18 cellular contexts compared by ENCODE assay signal in the genomic region with DNA sequence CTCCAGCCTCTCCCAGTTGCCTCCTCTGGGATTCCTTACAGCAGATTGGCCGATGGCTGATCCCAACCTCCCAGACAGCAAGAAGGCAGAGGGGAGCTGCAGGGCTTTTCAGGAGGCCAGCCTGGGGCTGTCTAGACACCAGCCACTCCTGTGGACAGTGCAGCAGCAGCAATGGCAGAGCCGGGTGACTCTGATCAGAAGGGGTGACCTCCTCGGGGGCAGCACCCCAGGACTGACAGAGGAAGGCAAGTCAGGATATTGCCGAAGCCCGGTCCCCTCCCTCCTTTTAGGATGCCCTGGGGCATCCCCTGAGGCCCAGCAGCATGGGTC.
DNase-seq lines count a peak whose midpoint lies in the region; ATAC-seq and TF ChIP-seq lines count a peak whose summit lies in the region.
"Had no signal": no experiment of that assay in that cellular context is flagged by ENCODE, and none has a peak within 500 bp of the region (broad histone marks: within the 10 kb centered on the region; RNA-seq: fewer than 3 reads in every experiment).

No MANE protein-coding gene starts in this region.

- H3K4me3 Mint-ChIP-seq in GM23338, result no peak overlapping the region
- H3K4me3 Mint-ChIP-seq in stimulated activated naive CD8-positive, alpha-beta T cell treated with anti-CD3 and anti-CD28 coated beads, Interleukin-15, amount 100 ng/mL, for 72 hours, result no peak overlapping the region
- H3K4me3 Mint-ChIP-seq: CD4-positive, alpha-beta memory T cell had no signal

- H3K27me3 ChIP-seq in GM23338 (ENCODE audit: insufficient read depth), result no peaks in the 10 kb centered on the region
- peaks cover 0 to 41% (median 0%) of the 10 kb centered on the region in 7 donors for H3K27me3 ChIP-seq in spleen (replicated peaks in 1 of 7)
- no peaks in the 10 kb centered on the region for H3K27me3 ChIP-seq in left lung
- H3K27me3 ChIP-seq: BLaER1 had no signal

- no peak for DNase-seq in GM23338 (ENCODE audit: low spot score)
- DNase-seq in NCI-H69 (lab: John Stamatoyannopoulos, UW), result peak; percentile 10
- peak; percentile 47 for DNase-seq in islet precursor cell
- DNase-seq in spleen, result peak; percentile 73
- DNase-seq in left lung, result no peak
- DNase-seq in stimulated activated naive CD8-positive, alpha-beta T cell treated with anti-CD3 and anti-CD28 coated beads, Interleukin-15, amount 100 ng/mL, for 72 hours, result no peak
- no peak for DNase-seq in NCI-H2029 treated with DMSO at 0.1 percent for 48 hours (lab: John Stamatoyannopoulos, UW)
- DNase-seq: ACHN; Caco-2; CD4-positive, alpha-beta memory T cell; NCI-H1105 treated with DMSO at 0.1 percent for 48 hours; NCI-H2081; NCI-H748 treated with DMSO at 0.1 percent for 48 hours; SIG-M5; SK-N-SH had no signal

- H3K9me3 ChIP-seq in spleen, result no peaks in the 10 kb centered on the region
- H3K9me3 ChIP-seq in left lung, result no peaks in the 10 kb centered on the region
- H3K9me3 ChIP-seq: BLaER1, Caco-2, SK-N-SH had no signal

- H3K4me3 ChIP-seq in GM23338, result no peak overlapping the region
- H3K4me3 ChIP-seq in spleen, result no peak overlapping the region
- no peak overlapping the region for H3K4me3 ChIP-seq in left lung
- H3K4me3 ChIP-seq: BLaER1 had no signal

- H3K36me3 ChIP-seq in GM23338 (ENCODE audit: insufficient read depth) (no peaks in the 10 kb centered on the region), spleen (no peaks in the 10 kb centered on the region), left lung (no peaks in the 10 kb centered on the region)
- H3K36me3 ChIP-seq: BLaER1 had no signal

- H3K4me1 ChIP-seq in GM23338 (ENCODE audit: insufficient read depth) (peaks cover 38% of the 10 kb centered on the region), spleen (no peaks in the 10 kb centered on the region), left lung (no peaks in the 10 kb centered on the region)

- no peaks in the 10 kb centered on the region for H3K79me2 ChIP-seq in GM23338 (replicated peaks; ENCODE audit: insufficient read depth)

- H4K20me1 ChIP-seq in GM23338 (replicated peaks; ENCODE audit: insufficient read depth), result no peaks in the 10 kb centered on the region
- H4K20me1 ChIP-seq: BLaER1 had no signal

- TF ChIP-seq POLR2A in spleen (IDR thresholded peaks at IDR 0.05), result no peak

- H3K36me3 Mint-ChIP-seq in GM23338 (ENCODE audit: low read depth), result no peaks in the 10 kb centered on the region
- H3K36me3 Mint-ChIP-seq: CD4-positive, alpha-beta memory T cell had no signal

- no peak overlapping the region for H2AFZ ChIP-seq in GM23338

- TF ChIP-seq CTCF in GM23338 (conservative IDR thresholded peaks at IDR 0.05; ENCODE audit: low read depth in 2 of 2) (no peak), spleen (IDR thresholded peaks at IDR 0.05 in 8 of 11, conservative IDR thresholded peaks at IDR 0.05 in 3 of 11) (no peak), left lung (IDR thresholded peaks at IDR 0.05) (no peak)

- no peaks in the 10 kb centered on the region for H3K9me3 Mint-ChIP-seq in GM23338
- no peaks in the 10 kb centered on the region for H3K9me3 Mint-ChIP-seq in stimulated activated naive CD8-positive, alpha-beta T cell treated with anti-CD3 and anti-CD28 coated beads, Interleukin-15, amount 100 ng/mL, for 72 hours

- peak overlapping the region; percentile 71; the same call in 1 of the 2 replicates for H3K4me2 ChIP-seq in GM23338
- H3K4me2 ChIP-seq: KMS-11, SK-N-SH had no signal

- H3K27me3 Mint-ChIP-seq in GM23338 (ENCODE audit: insufficient read depth, low read depth, poor library complexity), result peaks cover 26% of the 10 kb centered on the region
- peaks cover 33% of the 10 kb centered on the region for H3K27me3 Mint-ChIP-seq in stimulated activated naive CD8-positive, alpha-beta T cell treated with anti-CD3 and anti-CD28 coated beads, Interleukin-15, amount 100 ng/mL, for 72 hours

- H3F3A ChIP-seq in GM23338 (replicated peaks; ENCODE audit: low read depth), result no peaks in the 10 kb centered on the region

- peaks cover 41% of the 10 kb centered on the region for H3K4me1 Mint-ChIP-seq in GM23338
- H3K4me1 Mint-ChIP-seq in stimulated activated naive CD8-positive, alpha-beta T cell treated with anti-CD3 and anti-CD28 coated beads, Interleukin-15, amount 100 ng/mL, for 72 hours, result no peaks in the 10 kb centered on the region
- H3K4me1 Mint-ChIP-seq: CD4-positive, alpha-beta memory T cell had no signal

- H3K27ac ChIP-seq in GM23338 (ENCODE audit: low read depth) (no peak overlapping the region), spleen (no peak overlapping the region), left lung (no peak overlapping the region)
- H3K27ac ChIP-seq: BLaER1, KMS-11 had no signal

- intact Hi-C loops in spleen (cut with DNase I; ENCODE audit: low total_unique reads) (no loop called here), left lung (cut with DNase I) (no loop called here)

- WGBS in spleen, 5 donors, result 82 to 89% (median 88%) methylated on average over 4 to 5 of the region's 5 CpGs

- H3K9me2 ChIP-seq in GM23338 (ENCODE audit: insufficient read depth), result no peaks in the 10 kb centered on the region
- H3K9me2 ChIP-seq: SK-N-SH had no signal

- ATAC-seq in GM23338 (peak; percentile 15), left lung (no peak)
- no peak for ATAC-seq in stimulated activated naive CD8-positive, alpha-beta T cell treated with anti-CD3 and anti-CD28 coated beads, Interleukin-15, amount 100 ng/mL, for 72 hours
- ATAC-seq: HCT116 had no signal

- no peak overlapping the region for H3K27ac Mint-ChIP-seq in GM23338
- H3K27ac Mint-ChIP-seq in stimulated activated naive CD8-positive, alpha-beta T cell treated with anti-CD3 and anti-CD28 coated beads, Interleukin-15, amount 100 ng/mL, for 72 hours, result no peak overlapping the region
- H3K27ac Mint-ChIP-seq: CD4-positive, alpha-beta memory T cell had no signal

TF ChIP-seq in GM23338, 12 proteins besides CTCF, POLR2A, EP300 and RAD21:
- TF ChIP-seq STAT1 (IDR thresholded peaks at IDR 0.05; ENCODE audit: unreplicated experiment), result no peak
- TF ChIP-seq CREB1 (CRISPR knock-in tag; IDR thresholded peaks at IDR 0.05; ENCODE audit: low read depth), result no peak
- no peak for TF ChIP-seq NANOG (IDR thresholded peaks at IDR 0.05; ENCODE audit: borderline replicate concordance)
- TF ChIP-seq ZNF114 (CRISPR knock-in tag; IDR thresholded peaks at IDR 0.05), result no peak
- TF ChIP-seq EZH2phosphoT487 (IDR thresholded peaks at IDR 0.05; ENCODE audit: unreplicated experiment), result no peak
- no peak for TF ChIP-seq POLR2AphosphoS5 (IDR thresholded peaks at IDR 0.05; ENCODE audit: low read depth)
- TF ChIP-seq, protein P1, sequence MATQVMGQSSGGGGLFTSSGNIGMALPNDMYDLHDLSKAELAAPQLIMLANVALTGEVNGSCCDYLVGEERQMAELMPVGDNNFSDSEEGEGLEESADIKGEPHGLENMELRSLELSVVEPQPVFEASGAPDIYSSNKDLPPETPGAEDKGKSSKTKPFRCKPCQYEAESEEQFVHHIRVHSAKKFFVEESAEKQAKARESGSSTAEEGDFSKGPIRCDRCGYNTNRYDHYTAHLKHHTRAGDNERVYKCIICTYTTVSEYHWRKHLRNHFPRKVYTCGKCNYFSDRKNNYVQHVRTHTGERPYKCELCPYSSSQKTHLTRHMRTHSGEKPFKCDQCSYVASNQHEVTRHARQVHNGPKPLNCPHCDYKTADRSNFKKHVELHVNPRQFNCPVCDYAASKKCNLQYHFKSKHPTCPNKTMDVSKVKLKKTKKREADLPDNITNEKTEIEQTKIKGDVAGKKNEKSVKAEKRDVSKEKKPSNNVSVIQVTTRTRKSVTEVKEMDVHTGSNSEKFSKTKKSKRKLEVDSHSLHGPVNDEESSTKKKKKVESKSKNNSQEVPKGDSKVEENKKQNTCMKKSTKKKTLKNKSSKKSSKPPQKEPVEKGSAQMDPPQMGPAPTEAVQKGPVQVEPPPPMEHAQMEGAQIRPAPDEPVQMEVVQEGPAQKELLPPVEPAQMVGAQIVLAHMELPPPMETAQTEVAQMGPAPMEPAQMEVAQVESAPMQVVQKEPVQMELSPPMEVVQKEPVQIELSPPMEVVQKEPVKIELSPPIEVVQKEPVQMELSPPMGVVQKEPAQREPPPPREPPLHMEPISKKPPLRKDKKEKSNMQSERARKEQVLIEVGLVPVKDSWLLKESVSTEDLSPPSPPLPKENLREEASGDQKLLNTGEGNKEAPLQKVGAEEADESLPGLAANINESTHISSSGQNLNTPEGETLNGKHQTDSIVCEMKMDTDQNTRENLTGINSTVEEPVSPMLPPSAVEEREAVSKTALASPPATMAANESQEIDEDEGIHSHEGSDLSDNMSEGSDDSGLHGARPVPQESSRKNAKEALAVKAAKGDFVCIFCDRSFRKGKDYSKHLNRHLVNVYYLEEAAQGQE (IDR thresholded peaks at IDR 0.05; ENCODE audit: unreplicated experiment), result no peak
- TF ChIP-seq ZNF331 (CRISPR knock-in tag; IDR thresholded peaks at IDR 0.05; ENCODE audit: low read depth), result no peak

Comparison
In these comparisons a context has a peak if more than half of its experiments do, and no peak if none do; other contexts are left out.
1. DNase-seq: peak in NCI-H69 (single experiment), islet precursor cell (single experiment) and spleen (single experiment); none in GM23338 (single experiment), left lung (0 of 2), stimulated activated naive CD8-positive, alpha-beta T cell treated with anti-CD3 and anti-CD28 coated beads, Interleukin-15, amount 100 ng/mL, for 72 hours (0 of 2) and NCI-H2029 treated with DMSO at 0.1 percent for 48 hours (single experiment).